9 cellular contexts compared by ENCODE assay signal in genomic region chr14:104865631-104866441, GRCh38. TPM values are rescaled to one million over a fixed set of nuclear protein-coding genes. Genes with fewer than 3 reads are reported as not detected.
DNase-seq lines count a peak whose midpoint lies in the region; ATAC-seq, FAIRE-seq and TF ChIP-seq lines count a peak whose summit lies in the region.
"Had no signal": no experiment of that assay in that cellular context is flagged by ENCODE, and none has a peak within 500 bp of the region (broad histone marks: within the 10 kb centered on the region; RNA-seq: fewer than 3 reads in every experiment).

No MANE protein-coding gene starts in this region.

- 0 out of 2 replicates have a peak, but pooled peaks cover 9% of the 10 kb centered on the region for H4K20me1 ChIP-seq in K562 (replicated peaks; ENCODE audit: control insufficient read depth, insufficient read depth, low read length)

- no peak overlapping the region for H2AFZ ChIP-seq in K562 (ENCODE audit: low read depth, low read length)

- no peak for TF ChIP-seq EP300 in K562 (IDR thresholded peaks at IDR 0.05; ENCODE audit: low read length)

- CTCF ChIA-PET in K562 (lab: Yijun Ruan, JAX; ENCODE audit: low intra/inter-chr PET ratio): no interaction called here

- H3K36me3 ChIP-seq in K562 (ENCODE audit: control insufficient read depth, insufficient read depth, low read length) (no peaks in the 10 kb centered on the region), iPS-20b (ENCODE audit: insufficient read depth, low read depth, low read length) (0 out of 2 replicates have a peak, but pooled peaks cover 4% of the 10 kb centered on the region), gastrocnemius medialis (peaks cover 0 to 3% of the 10 kb centered on the region in 2 donors)
- H3K36me3 ChIP-seq: neutrophil had no signal

- H3K27me3 ChIP-seq in K562 (ENCODE audit: control insufficient read depth in 2 of 2, insufficient read depth in 2 of 2, low read length in 2 of 2) (no peaks in the 10 kb centered on the region), iPS-20b (ENCODE audit: insufficient read depth, low read length) (peaks cover 30% of the 10 kb centered on the region), gastrocnemius medialis (peaks cover 13 to 16% (median 14%) of the 10 kb centered on the region in 3 donors)

- H3K4me1 ChIP-seq in K562 (replicated peaks in 1 of 2; ENCODE audit: control insufficient read depth in 2 of 2, insufficient read depth in 2 of 2, low read length in 2 of 2) (peaks cover 0 to 57% of the 10 kb centered on the region in 2 experiments; a peak in 3 of 5 replicates), iPS-20b (ENCODE audit: insufficient read depth, low read length) (0 out of 2 replicates have a peak, but pooled peaks cover 4% of the 10 kb centered on the region), gastrocnemius medialis (peaks cover 14 to 17% of the 10 kb centered on the region in 2 donors)

- H3K4me3 ChIP-seq in K562: peak overlapping the region; percentile 63
- H3K4me3 ChIP-seq in iPS-20b (ENCODE audit: low read length): peak overlapping the region; percentile 69
- peak overlapping the region; percentile 65 to 76 (median 73) for H3K4me3 ChIP-seq in gastrocnemius medialis

- peaks cover 17% of the 10 kb centered on the region for H3K79me2 ChIP-seq in K562 (ENCODE audit: control insufficient read depth, insufficient read depth, low read length)

- H3K9ac ChIP-seq in K562 (ENCODE audit: insufficient read depth in 1 of 2, low read depth in 2 of 2, low read length in 2 of 2) (peak overlapping the region; percentile 62 to 91; a peak in 3 of 4 replicates), iPS-20b (ENCODE audit: low read depth, low read length) (peak overlapping the region; percentile 58; the same call in 1 of the 2 replicates)

- POLR2A ChIA-PET in K562 (lab: Yijun Ruan, JAX): no interaction called here

- TF ChIP-seq CTCF in K562 (IDR thresholded peaks at IDR 0.05 in 2 of 3, conservative IDR thresholded peaks at IDR 0.05 in 1 of 3; ENCODE audit: insufficient read depth in 2 of 3, low read depth in 1 of 3, low read length in 3 of 3): no peak
- no peak for TF ChIP-seq CTCF in gastrocnemius medialis (IDR thresholded peaks at IDR 0.05 in 4 of 5, conservative IDR thresholded peaks at IDR 0.05 in 1 of 5)

- ATAC-seq in Right ventricle myocardium inferior (peak; percentile 81), K562 (peak; percentile 91), gastrocnemius medialis (peak; percentile 61 to 77)

- in situ Hi-C loops in K562 (cut with MboI) (no loop called here), gastrocnemius medialis (cut with MboI; ENCODE audit: low sequenced_read_pairs in 4 of 4) (no loop called here)

- TF ChIP-seq POLR2A in K562 (conservative IDR thresholded peaks at IDR 0.05): no peak
- peak in 1 of 2 donors; percentile 30 for TF ChIP-seq POLR2A in gastrocnemius medialis (IDR thresholded peaks at IDR 0.05)

- no peak for FAIRE-seq in K562 (lab: Jason Lieb, UNC)

- DNase-seq in Right ventricle myocardium inferior (ENCODE audit: missing footprints) (no peak), cardiac septum (ENCODE audit: low spot score) (no peak), RPMI8226 (peak; percentile 35), K562 (ENCODE audit: extremely low read depth in 1 of 4, low spot score in 3 of 4) (peak; percentile 68 to 76 (median 74)), gastrocnemius medialis (no peak), middle frontal gyrus (ENCODE audit: extremely low spot score, low spot score) (no peak), NOMO-1 treated with DMSO at 0.1 percent for 48 hours (lab: John Stamatoyannopoulos, UW; ENCODE audit: unreplicated experiment) (no peak)

- peak overlapping the region; percentile 69; the same call in 1 of the 2 replicates for H3K4me2 ChIP-seq in K562 (ENCODE audit: insufficient read depth, low read length)

- intact Hi-C loops in Right ventricle myocardium inferior (cut with DNase I) (no loop called here), cardiac septum (cut with DNase I) (no loop called here), K562 (cut with micrococcal nuclease) (no loop called here), gastrocnemius medialis (cut with DNase I; ENCODE audit: low total_unique reads) (loop anchor here (5.0 kb wide), 1 partner anchor 69 kb away; the partner anchor contains the start of gene AKT1)

- H3K9me1 ChIP-seq in K562 (ENCODE audit: control insufficient read depth, insufficient read depth, low read length): peaks cover 3% of the 10 kb centered on the region

- H3K9me3 ChIP-seq in K562 (replicated peaks; ENCODE audit: control insufficient read depth, insufficient read depth, low read depth, low read length) (no peaks in the 10 kb centered on the region), iPS-20b (ENCODE audit: insufficient read depth, low read depth, low read length) (peaks cover under 1% of the 10 kb centered on the region; the same call in 1 of the 2 replicates), gastrocnemius medialis (no peaks in the 10 kb centered on the region)
- H3K9me3 ChIP-seq: neutrophil had no signal

- WGBS in K562 (ENCODE audit: insufficient coverage, low coverage, missing lambda C conversion rate): 7% methylated on average over 22 of the region's 68 CpGs

- TF ChIP-seq RAD21 in K562 (CRISPR knock-in tag; conservative IDR thresholded peaks at IDR 0.05 in 1 of 2, IDR thresholded peaks at IDR 0.05 in 1 of 2): no peak

- BruUV-seq in K562 (replicated peaks; lab: Mats Ljungman, UMichigan): no TSS peak

- peak overlapping the region; percentile 70 for H3K27ac ChIP-seq in K562 (ENCODE audit: extremely low read depth, low read depth, low read length)
- no peak overlapping the region for H3K27ac ChIP-seq in iPS-20b (ENCODE audit: low read length)
- H3K27ac ChIP-seq in gastrocnemius medialis: peak overlapping the region; percentile 20 to 63 (median 50)
- H3K27ac ChIP-seq: neutrophil had no signal

TF ChIP-seq in K562, 482 proteins besides CTCF, POLR2A, EP300 and RAD21 (continues in another document):
- no peak for TF ChIP-seq ZNF764 (CRISPR knock-in tag; IDR thresholded peaks at IDR 0.05; ENCODE audit: low read depth)
- TF ChIP-seq SMARCC2 (IDR thresholded peaks at IDR 0.05; ENCODE audit: low read depth): no peak
- TF ChIP-seq TSC22D4 (tag; IDR thresholded peaks at IDR 0.05): no peak
- no peak for TF ChIP-seq TCF3 (CRISPR knock-in tag; IDR thresholded peaks at IDR 0.05)
- no peak for TF ChIP-seq CGGBP1 (CRISPR knock-in tag; IDR thresholded peaks at IDR 0.05)
- peak in 2 of 3 experiments; percentile 64 to 81 for TF ChIP-seq YY1 (IDR thresholded peaks at IDR 0.05; ENCODE audit: borderline replicate concordance in 1 of 3, control insufficient read depth in 1 of 3, extremely low read depth in 1 of 3, insufficient read depth in 3 of 3, insufficient read length in 1 of 3, insufficient replicate concordance in 2 of 3, low read depth in 1 of 3, low read length in 2 of 3)
- peak; percentile 51; the same call in 1 of the 2 replicates for TF ChIP-seq GATAD2B (IDR thresholded peaks at IDR 0.05; ENCODE audit: borderline replicate concordance)
- no peak for TF ChIP-seq ELF2 (CRISPR knock-in tag; IDR thresholded peaks at IDR 0.05)
- TF ChIP-seq SREBF1 (IDR thresholded peaks at IDR 0.05; ENCODE audit: borderline replicate concordance, low read depth, low read length): no peak

RNA-seq across cellular contexts. Expression of gene CEP170B, which starts 0.8 kb away (rescaled TPM):
- total RNA-seq in Right ventricle myocardium inferior: 10.5 TPM
- total RNA-seq in cardiac septum: 19.2 TPM
- 12.4 and 32.4 TPM in 2 replicates for total RNA-seq in K562 (2011; cell fraction: chromatin; rRNA removed; ENCODE audit: low replicate concordance)
- 19.7 and 19.8 TPM in 2 replicates for total RNA-seq in K562 (2011; cell fraction: nucleolus; rRNA removed)
- total RNA-seq in K562 (2011; cell fraction: nucleoplasm; rRNA removed): 9.8 and 13.9 TPM in 2 replicates
- total RNA-seq in K562 (2014; rRNA removed): 3.6 and 4.8 TPM in 2 replicates
- total RNA-seq in K562 (2014; rRNA removed; fragmentation: Illumina TruSeq; extraction: Trizol): 0.99 and 1.2 TPM in 2 replicates
- total RNA-seq in K562 (2015; rRNA removed; fragmentation: Illumina TruSeq; extraction: Trizol): 2.9 and 3.5 TPM in 2 replicates
- 7.5 and 10.2 TPM in 2 replicates for total RNA-seq in K562 (2021)
- 2.2 and 2.7 TPM in 2 replicates for polyA plus RNA-seq in K562 (2011; rRNA removed)
- 2.4 and 6.4 TPM in 2 replicates for polyA plus RNA-seq in K562 (2011; cell fraction: cytosol; rRNA removed)
- 10.4 and 24.0 TPM in 2 replicates for polyA plus RNA-seq in K562 (2011; cell fraction: nucleus; rRNA removed)
- 5.5 and 6.7 TPM in 2 replicates for polyA plus RNA-seq in K562 (2012)
- polyA plus RNA-seq in K562 (2014; fragmentation: Illumina TruSeq; extraction: Trizol): 1.7 and 4.1 TPM in 2 replicates
- polyA plus RNA-seq in K562 (2014; fragmentation: Nextera tagmentation; extraction: Ambion mirVana): under 1 TPM; 0.01 to 0.03 TPM
- 7.6 and 8.9 TPM in 2 replicates for polyA plus RNA-seq in K562 (2014; rRNA removed)
- polyA minus RNA-seq in K562 (2011; rRNA and poly(A)+ RNA removed): 0.72 and 1.6 TPM in 2 replicates
- polyA minus RNA-seq in K562 (2011; cell fraction: cytosol; rRNA and poly(A)+ RNA removed): 1.9 and 2.7 TPM in 2 replicates
- 3.1 and 3.4 TPM in 2 replicates for polyA minus RNA-seq in K562 (2011; cell fraction: nucleus; rRNA and poly(A)+ RNA removed)
- 10 to 100 TPM in 1 of 4 donors, 1 to 10 TPM in 3; 4.5 to 13.0 (median 7.1) TPM for total RNA-seq in gastrocnemius medialis

RNA-seq across cellular contexts. Expression of gene PLD4, which starts 58.8 kb away (rescaled TPM):
- not detected for total RNA-seq in Right ventricle myocardium inferior
- total RNA-seq in cardiac septum: 0.51 TPM
- total RNA-seq in K562 (2011; cell fraction: chromatin; rRNA removed; ENCODE audit: low replicate concordance): 0.05 and 0.14 TPM in 2 replicates
- 0.13 TPM in 1 of 2 replicates, not detected in the other for total RNA-seq in K562 (2011; cell fraction: nucleolus; rRNA removed)
- total RNA-seq in K562 (2011; cell fraction: nucleoplasm; rRNA removed): 0.07 and 0.15 TPM in 2 replicates
- not detected in 2 replicates for total RNA-seq in K562 (2014; rRNA removed)
- total RNA-seq in K562 (2014; rRNA removed; fragmentation: Illumina TruSeq; extraction: Trizol): not detected in 2 replicates
- 0.08 and 0.18 TPM in 2 replicates for total RNA-seq in K562 (2015; rRNA removed; fragmentation: Illumina TruSeq; extraction: Trizol)
- 0.24 TPM in 1 of 2 replicates, not detected in the other for total RNA-seq in K562 (2021)
- not detected in 2 replicates for polyA plus RNA-seq in K562 (2011; rRNA removed)
- not detected in 2 replicates for polyA plus RNA-seq in K562 (2011; cell fraction: cytosol; rRNA removed)
- polyA plus RNA-seq in K562 (2011; cell fraction: nucleus; rRNA removed): 0.03 and 0.11 TPM in 2 replicates
- 0.13 and 0.29 TPM in 2 replicates for polyA plus RNA-seq in K562 (2012)
- polyA plus RNA-seq in K562 (2014; fragmentation: Illumina TruSeq; extraction: Trizol): 0.19 TPM in 1 of 2 replicates, not detected in the other
- not detected for polyA plus RNA-seq in K562 (2014; fragmentation: Nextera tagmentation; extraction: Ambion mirVana)
- polyA plus RNA-seq in K562 (2014; rRNA removed): 0.03 TPM in 1 of 2 replicates, not detected in the other
- polyA minus RNA-seq in K562 (2011; rRNA and poly(A)+ RNA removed): not detected in 2 replicates
- polyA minus RNA-seq in K562 (2011; cell fraction: cytosol; rRNA and poly(A)+ RNA removed): not detected in 2 replicates
- 0.11 TPM in 1 of 2 replicates, not detected in the other for polyA minus RNA-seq in K562 (2011; cell fraction: nucleus; rRNA and poly(A)+ RNA removed)
- not detected for total RNA-seq in gastrocnemius medialis

Comparison
In these comparisons a context has a peak if more than half of its experiments do, and no peak if none do; other contexts are left out.
1. DNase-seq: peak in RPMI8226 (single experiment) and K562 (4 of 4); none in Right ventricle myocardium inferior (single experiment), cardiac septum (single experiment), gastrocnemius medialis (0 of 2), middle frontal gyrus (single experiment) and NOMO-1 treated with DMSO at 0.1 percent for 48 hours (single experiment).
2. Peak in every context shown above with its lines, with median percentiles within 50 percentile points of each other: ATAC-seq and H3K4me3 ChIP-seq.